Comparison of ENCODE assay signal across 18 cellular contexts in the genomic region with DNA sequence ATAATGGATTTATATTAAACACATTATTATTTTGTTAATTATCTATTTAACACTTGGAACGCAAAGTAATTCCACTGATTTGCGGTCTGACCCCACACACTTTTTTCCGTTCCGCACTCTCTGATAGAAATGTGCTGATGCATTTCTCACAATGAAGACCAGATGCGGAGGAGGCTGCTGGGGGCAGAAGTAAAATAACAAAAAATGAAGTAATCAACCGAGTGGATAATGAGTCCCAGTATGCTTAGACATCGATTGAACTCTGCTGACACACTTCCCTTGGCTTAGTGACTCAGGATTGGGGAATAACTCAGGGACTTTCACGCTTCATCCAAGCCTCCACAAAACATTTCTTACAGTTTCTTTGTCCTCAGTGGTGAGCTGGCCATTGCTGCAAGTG.
DNase-seq lines count a peak whose midpoint lies in the region; ATAC-seq, FAIRE-seq and TF ChIP-seq lines count a peak whose summit lies in the region.
"Had no signal": no experiment of that assay in that cellular context is flagged by ENCODE, and none has a peak within 500 bp of the region (broad histone marks: within the 10 kb centered on the region; RNA-seq: fewer than 3 reads in every experiment).

No MANE protein-coding gene starts in this region.

- POLR2A ChIA-PET in AG04449 (lab: Yijun Ruan, JAX) = no interaction called here

- no peaks in the 10 kb centered on the region for H3K4me1 ChIP-seq in foreskin keratinocyte
- no peaks in the 10 kb centered on the region for H3K4me1 ChIP-seq in SJCRH30
- H3K4me1 ChIP-seq: Peyer's patch had no signal

- peak; percentile 86 for FAIRE-seq in H54 (lab: Jason Lieb, UNC)
- FAIRE-seq: GM19239 had no signal

- no peak for TF ChIP-seq CTCF in AG04449 (IDR thresholded peaks at IDR 0.05; ENCODE audit: insufficient read depth, low read length, missing control alignments)
- no peak for TF ChIP-seq CTCF in foreskin keratinocyte (conservative IDR thresholded peaks at IDR 0.05)

- no peak for TF ChIP-seq POLR2A in H54 (IDR thresholded peaks at IDR 0.05; ENCODE audit: low read depth, low read length)

- H3K36me3 ChIP-seq in SJCRH30 = no peaks in the 10 kb centered on the region
- H3K36me3 ChIP-seq: BLaER1, Peyer's patch had no signal

- peak; percentile 89 for DNase-seq in AG04449 (ENCODE audit: low read depth, low spot score)
- DNase-seq in H54 (ENCODE audit: insufficient read length, low spot score) = peak; percentile 10
- peak; percentile 75 for DNase-seq in amniotic epithelial cell (ENCODE audit: low read depth)
- peak; percentile 7 to 28 for DNase-seq in foreskin keratinocyte
- no peak for DNase-seq in SJCRH30
- no peak for DNase-seq in ureter (ENCODE audit: low spot score)
- DNase-seq: activated CD4-positive, alpha-beta memory T cell treated with anti-CD3 and anti-CD28 coated beads, Interleukin-2, amount 10 ng/mL, durations not matched to agents 7 days and 5 days; activated effector memory CD4-positive, alpha-beta T cell treated with Interleukin-2 at 50 U/mL for 16 hours; DMS79 treated with DMSO at 0.1 percent for 48 hours; NCI-H1694 treated with DMSO at 0.1 percent for 48 hours; NCI-H524; Peyer's patch; trophoblast cell had no signal

- CTCF ChIA-PET in AG04449 (lab: Yijun Ruan, JAX) = interaction anchor here (1.4 to 3.5 kb wide), 2 partner anchors 28 to 279 kb away, joined by 3 to 10 read pairs; no protein-coding TSS in a partner anchor

- no peaks in the 10 kb centered on the region for H3K9me3 ChIP-seq in SJCRH30 (replicated peaks)
- H3K9me3 ChIP-seq: Peyer's patch had no signal

- ATAC-seq in foreskin keratinocyte (no peak), HG02678 (IDR thresholded peaks at IDR 0.05; ENCODE audit: unreplicated experiment) (no peak), GM19463 (IDR thresholded peaks at IDR 0.05; ENCODE audit: unreplicated experiment) (no peak)

- no peak overlapping the region for H3K4me3 ChIP-seq in AG04449 (ENCODE audit: low read depth, low read length)
- H3K4me3 ChIP-seq in SJCRH30 = no peak overlapping the region
- H3K4me3 ChIP-seq: BLaER1, Peyer's patch had no signal

- H3K27me3 ChIP-seq in foreskin keratinocyte (no peaks in the 10 kb centered on the region), SJCRH30 (no peaks in the 10 kb centered on the region)
- H3K27me3 ChIP-seq: BLaER1, Peyer's patch had no signal

- no peak overlapping the region for H3K27ac ChIP-seq in foreskin keratinocyte
- H3K27ac ChIP-seq in SJCRH30 = no peak overlapping the region
- H3K27ac ChIP-seq: BLaER1, epithelial cell of prostate, Peyer's patch had no signal

Comparison
In these comparisons a context has a peak if more than half of its experiments do, and no peak if none do; other contexts are left out.
1. DNase-seq: peak in AG04449 (single experiment), H54 (single experiment), amniotic epithelial cell (single experiment) and foreskin keratinocyte (2 of 2); none in SJCRH30 (0 of 2) and ureter (single experiment).